Comparison of ENCODE assay signal across 30 cellular contexts in the genomic region with DNA sequence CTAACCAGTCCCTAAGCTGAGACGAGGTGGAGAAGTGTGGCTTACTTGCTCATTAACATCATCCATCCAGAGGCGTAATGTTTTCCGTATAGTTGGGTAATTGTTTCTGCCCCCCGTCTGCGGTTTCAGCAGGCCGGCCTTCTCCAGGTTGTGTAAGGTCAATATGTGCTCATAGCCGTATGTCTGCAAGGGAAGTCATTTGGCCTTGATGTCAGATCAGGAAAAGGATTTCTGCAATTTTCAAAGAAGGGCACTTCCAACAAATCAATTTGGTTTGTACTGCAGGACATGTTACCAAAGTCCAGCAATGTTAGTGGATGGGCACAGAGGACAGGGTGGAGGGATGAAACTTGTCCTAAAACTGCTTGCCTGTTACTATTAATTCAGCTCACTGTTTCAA. TPM values are rescaled to one million over a fixed set of nuclear protein-coding genes. Genes with fewer than 3 reads are reported as not detected.
"Had no signal": no experiment of that assay in that cellular context is flagged by ENCODE, and none has a peak within 500 bp of the region (broad histone marks: within the 10 kb centered on the region; RNA-seq: fewer than 3 reads in every experiment).

No MANE protein-coding gene starts in this region.

- H3K9ac ChIP-seq: neural progenitor cell had no signal

- H3K9me3 ChIP-seq: ascending aorta, left ventricle myocardium inferior, thoracic aorta had no signal

- H3K9me3 Mint-ChIP-seq: activated CD4-positive, alpha-beta T cell treated with anti-CD3 and anti-CD28 coated beads, Interleukin-2, amount 10 ng/mL, durations not matched to agents 24 days and 14 days; activated CD8-positive, alpha-beta T cell treated with anti-CD3 and anti-CD28 coated beads for 36 hours; activated naive CD4-positive, alpha-beta T cell treated with anti-CD3 and anti-CD28 coated beads, Interleukin-2, amount 50 U/mL, for 72 hours; immature natural killer cell; mesothelial cell of epicardium; naive thymus-derived CD8-positive, alpha-beta T cell; neural progenitor cell; type B pancreatic cell had no signal

- H3K4me2 ChIP-seq: hepatocyte, neural progenitor cell had no signal

- H3K27ac ChIP-seq: ascending aorta, brain microvascular endothelial cell, foreskin keratinocyte, hepatocyte, left ventricle myocardium inferior, neural progenitor cell, thoracic aorta had no signal

- H3K4me1 ChIP-seq: ascending aorta, foreskin keratinocyte, left ventricle myocardium inferior, neural progenitor cell had no signal

- H3K4me3 ChIP-seq: ascending aorta, hepatocyte, left ventricle myocardium inferior, neural progenitor cell, thoracic aorta had no signal

- H3K79me2 ChIP-seq: hepatocyte had no signal

- H3K4me3 Mint-ChIP-seq: activated CD4-positive, alpha-beta T cell treated with anti-CD3 and anti-CD28 coated beads, Interleukin-2, amount 10 ng/mL, durations not matched to agents 24 days and 14 days; activated CD8-positive, alpha-beta memory T cell treated with anti-CD3 and anti-CD28 coated beads, Interleukin-2, amount 10 ng/mL, durations not matched to agents 7 days and 5 days; activated CD8-positive, alpha-beta T cell treated with anti-CD3 and anti-CD28 coated beads for 36 hours; immature natural killer cell; mesothelial cell of epicardium; naive thymus-derived CD8-positive, alpha-beta T cell; neural progenitor cell; type B pancreatic cell had no signal

- H3K27me3 ChIP-seq: ascending aorta, brain microvascular endothelial cell, foreskin keratinocyte, hepatocyte, neural progenitor cell had no signal

- DNase-seq: activated CD4-positive, alpha-beta T cell treated with anti-CD3 and anti-CD28 coated beads, Interleukin-2, amount 10 ng/mL, durations not matched to agents 24 days and 14 days; activated CD4-positive, CD25-positive, alpha-beta regulatory T cell; activated CD8-positive, alpha-beta memory T cell treated with anti-CD3 and anti-CD28 coated beads, Interleukin-2, amount 10 ng/mL, durations not matched to agents 7 days and 5 days; activated CD8-positive, alpha-beta T cell treated with anti-CD3 and anti-CD28 coated beads for 36 hours; activated T-cell treated with anti-CD3 and anti-CD28 coated beads for 4 hours; brain microvascular endothelial cell; central memory CD4-positive, alpha-beta T cell; dermis blood vessel endothelial cell; effector CD8-positive, alpha-beta T cell; foreskin keratinocyte; immature natural killer cell; kidney glomerular epithelial cell; left ventricle myocardium inferior; mammary epithelial cell; naive thymus-derived CD8-positive, alpha-beta T cell; retina; stimulated activated CD4-positive, alpha-beta T cell treated with anti-CD3 and anti-CD28 coated beads, Interleukin-2, amount 100 ng/mL, for 48 hours; stimulated activated naive CD4-positive, alpha-beta T cell; T-helper 1 cell; T-helper 9 cell had no signal

- H2AFZ ChIP-seq: hepatocyte, neural progenitor cell had no signal

- H3K27ac Mint-ChIP-seq: activated CD4-positive, alpha-beta T cell treated with anti-CD3 and anti-CD28 coated beads, Interleukin-2, amount 10 ng/mL, durations not matched to agents 24 days and 14 days; activated CD8-positive, alpha-beta memory T cell treated with anti-CD3 and anti-CD28 coated beads, Interleukin-2, amount 10 ng/mL, durations not matched to agents 7 days and 5 days; activated CD8-positive, alpha-beta T cell treated with anti-CD3 and anti-CD28 coated beads for 36 hours; activated naive CD4-positive, alpha-beta T cell treated with anti-CD3 and anti-CD28 coated beads, Interleukin-2, amount 50 U/mL, for 72 hours; immature natural killer cell; mesothelial cell of epicardium; neural progenitor cell; progenitor cell of endocrine pancreas; type B pancreatic cell had no signal

- H3K36me3 ChIP-seq: neural progenitor cell had no signal

- H3K4me1 Mint-ChIP-seq: activated CD8-positive, alpha-beta memory T cell treated with anti-CD3 and anti-CD28 coated beads, Interleukin-2, amount 10 ng/mL, durations not matched to agents 7 days and 5 days; immature natural killer cell; mesothelial cell of epicardium; naive thymus-derived CD8-positive, alpha-beta T cell; neural progenitor cell had no signal

- ATAC-seq: activated CD8-positive, alpha-beta memory T cell treated with anti-CD3 and anti-CD28 coated beads, Interleukin-2, amount 10 ng/mL, durations not matched to agents 7 days and 5 days; activated CD8-positive, alpha-beta T cell treated with anti-CD3 and anti-CD28 coated beads for 36 hours; activated naive CD4-positive, alpha-beta T cell treated with anti-CD3 and anti-CD28 coated beads, Interleukin-2, amount 50 U/mL, for 72 hours; foreskin keratinocyte; naive thymus-derived CD8-positive, alpha-beta T cell had no signal

- H3K27me3 Mint-ChIP-seq: activated CD4-positive, alpha-beta T cell treated with anti-CD3 and anti-CD28 coated beads, Interleukin-2, amount 10 ng/mL, durations not matched to agents 24 days and 14 days; activated CD8-positive, alpha-beta memory T cell treated with anti-CD3 and anti-CD28 coated beads, Interleukin-2, amount 10 ng/mL, durations not matched to agents 7 days and 5 days; activated CD8-positive, alpha-beta T cell treated with anti-CD3 and anti-CD28 coated beads for 36 hours; naive thymus-derived CD8-positive, alpha-beta T cell; progenitor cell of endocrine pancreas; type B pancreatic cell had no signal

RNA-seq across cellular contexts. Expression of gene B3GNT4, which starts 32.2 kb away (rescaled TPM):
- total RNA-seq: ascending aorta; glomerular endothelial cell; left ventricle myocardium inferior; naive thymus-derived CD8-positive, alpha-beta T cell; osteoblast had no signal

RNA-seq across cellular contexts. Expression of gene LRRC43, which starts 52.8 kb away (rescaled TPM):
- total RNA-seq: activated CD8-positive, alpha-beta T cell treated with anti-CD3 and anti-CD28 coated beads for 36 hours; ascending aorta; thoracic aorta had no signal
- polyA plus RNA-seq: mammary epithelial cell; naive thymus-derived CD8-positive, alpha-beta T cell had no signal
